In the genomic region with DNA sequence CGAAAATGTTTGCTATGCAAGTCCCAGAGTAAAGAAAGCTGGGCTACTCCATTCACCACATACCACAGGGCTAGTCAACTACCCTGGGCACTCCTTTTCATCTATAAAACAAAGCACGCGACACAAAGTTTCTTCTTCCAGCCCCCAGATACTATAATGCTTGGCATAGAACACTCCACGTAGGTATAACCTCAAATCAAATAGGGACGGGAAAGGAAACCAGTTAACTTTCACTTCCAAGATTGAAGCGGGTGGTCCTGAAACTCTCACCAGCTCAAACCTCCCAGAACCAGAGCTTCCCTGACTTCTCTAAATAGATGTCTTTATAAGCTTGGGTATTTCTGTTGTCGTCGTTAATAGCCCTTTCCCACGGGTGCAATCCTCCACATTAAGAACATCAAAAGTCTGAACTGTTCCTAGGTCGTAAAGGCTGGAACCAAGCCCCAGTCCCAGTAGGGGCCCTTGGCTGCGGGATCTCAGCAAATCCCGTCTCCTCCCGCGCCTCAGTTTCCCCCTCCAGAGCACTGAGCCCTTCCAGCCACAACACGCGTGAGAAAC, we compare ENCODE assay signal across 7 cellular contexts. TPM values are rescaled to one million over a fixed set of nuclear protein-coding genes. Genes with fewer than 3 reads are reported as not detected.
DNase-seq lines count a peak whose midpoint lies in the region; ATAC-seq, FAIRE-seq and TF ChIP-seq lines count a peak whose summit lies in the region.

No MANE protein-coding gene starts in this region.

- peak overlapping the region; percentile 84 for H3K4me2 ChIP-seq in HepG2 (ENCODE audit: low read depth, low read length)

- no peak for TF ChIP-seq RAD21 in HepG2 (CRISPR knock-in tag; IDR thresholded peaks at IDR 0.05)

- no peak for TF ChIP-seq CTCF in GM12864 (IDR thresholded peaks at IDR 0.05; ENCODE audit: low read depth, low read length, missing control alignments)
- no peak for TF ChIP-seq CTCF in HepG2 (CRISPR knock-in tag; IDR thresholded peaks at IDR 0.05)

- POLR2A ChIA-PET in HepG2 (lab: Yijun Ruan, JAX): interaction anchor here (1.0 to 2.0 kb wide), 11 partner anchors 8 to 54 kb away, joined by 3 to 29 read pairs (median 4); partner anchors contain the start of gene GOLGA5

- peak overlapping the region; percentile 71 for H2AFZ ChIP-seq in HepG2 (ENCODE audit: low read length)

- H3K27ac ChIP-seq in HUES6 (ENCODE audit: low read depth, low read length) (peak overlapping the region; percentile 17; the same call in 1 of the 2 replicates), caudate nucleus (ENCODE audit: low read depth, low read length) (peak overlapping the region; percentile 73), HepG2 (ENCODE audit: extremely low read length, insufficient read depth, low read length) (peak overlapping the region; percentile 50), temporal lobe (ENCODE audit: low read depth, low read length) (peak overlapping the region; percentile 52)

- WGBS in HepG2 (ENCODE audit: low lambda C conversion rate): under 1% methylated on average over 13 of the region's 16 CpGs

- TF ChIP-seq EP300 in HepG2 (IDR thresholded peaks at IDR 0.05; ENCODE audit: low read depth in 2 of 2, low read length in 2 of 2) (no peak), HepG2 (CRISPR knock-in tag; IDR thresholded peaks at IDR 0.05; ENCODE audit: borderline replicate concordance) (no peak)

- peak overlapping the region; percentile 75 for H3K9ac ChIP-seq in HUES6 (ENCODE audit: low read length)
- H3K9ac ChIP-seq in HepG2 (ENCODE audit: insufficient read depth, low read depth, low read length): peak overlapping the region; percentile 81

- TF ChIP-seq POLR2A in HepG2 (IDR thresholded peaks at IDR 0.05; ENCODE audit: insufficient read depth in 1 of 2, low read depth in 2 of 2, low read length in 2 of 2): no peak

- no peaks in the 10 kb centered on the region; the same call in 1 of the 2 replicates for H4K20me1 ChIP-seq in HepG2 (ENCODE audit: insufficient read depth, low read length)

- in situ Hi-C loops in HepG2 (cut with HindIII; ENCODE audit: extremely low pct_ligation_motif_present, low pct_unique_long_range_greater_than_20kb): no loop called here

- peaks cover 3% of the 10 kb centered on the region; the same call in 1 of the 2 replicates for H3K9me3 ChIP-seq in HUES6 (ENCODE audit: control insufficient read depth, insufficient read depth, low read depth, low read length)
- no peaks in the 10 kb centered on the region for H3K9me3 ChIP-seq in HepG2 (ENCODE audit: low read length)

- CTCF ChIA-PET in HepG2 (lab: Yijun Ruan, JAX; ENCODE audit: low intra/inter-chr PET ratio, low total read pairs): no interaction called here

- H3K36me3 ChIP-seq in HUES6 (ENCODE audit: control insufficient read depth, insufficient read depth, low read length): no peaks in the 10 kb centered on the region
- no peaks in the 10 kb centered on the region for H3K36me3 ChIP-seq in HepG2 (replicated peaks in 1 of 2; ENCODE audit: control insufficient read depth in 1 of 2, insufficient read depth in 2 of 2, low read length in 2 of 2)

- DNase-seq in GM12864 (ENCODE audit: low read depth): no peak
- DNase-seq in caudate nucleus (lab: John Stamatoyannopoulos, UW): peak in 2 of 61 donors; percentile 38 to 41
- peak; percentile 14 for DNase-seq in HepG2 (ENCODE audit: low spot score)
- no peak for DNase-seq in NCI-H2029 (lab: John Stamatoyannopoulos, UW)
- no peak for DNase-seq in NCI-H128 (lab: John Stamatoyannopoulos, UW; ENCODE audit: unreplicated experiment)

- FAIRE-seq in HepG2 (lab: Jason Lieb, UNC): no peak

- peak; percentile 33 for ATAC-seq in HepG2

- H3K4me1 ChIP-seq in HUES6 (ENCODE audit: control insufficient read depth, insufficient read depth, low read length): no peaks in the 10 kb centered on the region
- peaks cover 45% of the 10 kb centered on the region for H3K4me1 ChIP-seq in HepG2 (ENCODE audit: insufficient read depth, low read length)

- intact Hi-C loops in HepG2 (cut with micrococcal nuclease; ENCODE audit: unreplicated experiment): loop anchor here (1.0 to 5.0 kb wide), 2 partner anchors 23 to 35 kb away; no protein-coding TSS in a partner anchor

- H3K4me3 ChIP-seq in GM12864 (ENCODE audit: low read depth, low read length) (peak overlapping the region; percentile 65), HUES6 (ENCODE audit: low read depth, low read length) (peak overlapping the region; percentile 89), HepG2 (replicated peaks in 1 of 3; ENCODE audit: insufficient read depth in 1 of 3, low read depth in 2 of 3, low read length in 3 of 3) (peak overlapping the region; percentile 80 to 89 (median 87))

- 0 out of 2 replicates have a peak, but pooled peaks cover 4% of the 10 kb centered on the region for H3K27me3 ChIP-seq in HUES6 (ENCODE audit: control insufficient read depth, insufficient read depth, low read length)
- H3K27me3 ChIP-seq in HepG2 (ENCODE audit: control insufficient read depth in 1 of 2, insufficient read depth in 2 of 2, low read length in 2 of 2): no peaks in the 10 kb centered on the region; a peak in 1 of 5 replicates

- H3K79me2 ChIP-seq in HepG2 (ENCODE audit: insufficient read depth, low read length): peaks cover 9% of the 10 kb centered on the region

- TSS peak; percentile 77 for BruUV-seq in HepG2 (replicated peaks; lab: Mats Ljungman, UMichigan)

TF ChIP-seq in HepG2, 621 proteins besides CTCF, POLR2A, EP300 and RAD21 (continues in another document):
- no peak for TF ChIP-seq BHLHE40 (IDR thresholded peaks at IDR 0.05; ENCODE audit: low read length)
- TF ChIP-seq EZH2 (conservative IDR thresholded peaks at IDR 0.05; ENCODE audit: low read depth, low read length): no peak
- no peak for TF ChIP-seq GTF3A (CRISPR knock-in tag; conservative IDR thresholded peaks at IDR 0.05)
- TF ChIP-seq DNMT3B (CRISPR knock-in tag; conservative IDR thresholded peaks at IDR 0.05): no peak
- TF ChIP-seq WIZ (CRISPR knock-in tag; IDR thresholded peaks at IDR 0.05): no peak
- TF ChIP-seq ZNF678 (CRISPR knock-in tag; IDR thresholded peaks at IDR 0.05): no peak

RNA-seq across cellular contexts. Expression of gene LGMN, which starts 0.6 kb away (rescaled TPM):
- total RNA-seq in HepG2 (2016; rRNA removed; fragmentation: Illumina TruSeq; extraction: Trizol) (10.4 and 28.9 TPM in 2 replicates), temporal lobe (26.1 TPM)
- total RNA-seq in HepG2 (2016; cell fraction: cytosol; rRNA removed; fragmentation: Illumina TruSeq; extraction: Trizol; ENCODE audit: low read depth): 3.0 and 5.2 TPM in 2 replicates
- 10.1 and 29.2 TPM in 2 replicates for total RNA-seq in HepG2 (2016; cell fraction: insoluble cytoplasmic fraction; rRNA removed; fragmentation: Illumina TruSeq; extraction: Trizol)
- 6.4 and 6.6 TPM in 2 replicates for total RNA-seq in HepG2 (2016; cell fraction: membrane; rRNA removed; fragmentation: Illumina TruSeq; extraction: Trizol)
- 26.8 and 34.0 TPM in 2 replicates for total RNA-seq in HepG2 (2016; cell fraction: nucleus; rRNA removed; fragmentation: Illumina TruSeq; extraction: Trizol)
- 76.4 and 83.6 TPM in 2 replicates for polyA plus RNA-seq in HepG2 (2011; rRNA removed)
- polyA plus RNA-seq in HepG2 (2011; cell fraction: cytosol; rRNA removed): 76.0 and 85.2 TPM in 2 replicates
- 50.5 and 61.9 TPM in 2 replicates for polyA plus RNA-seq in HepG2 (2011; cell fraction: nucleus; rRNA removed)
- 45.0 and 57.9 TPM in 2 replicates for polyA plus RNA-seq in HepG2 (2012)
- polyA plus RNA-seq in HepG2 (2016; cell fraction: cytosol; fragmentation: Illumina TruSeq; extraction: Trizol; ENCODE audit: low read depth): 3.5 and 4.0 TPM in 2 replicates
- 12.3 and 12.9 TPM in 2 replicates for polyA plus RNA-seq in HepG2 (2016; cell fraction: insoluble cytoplasmic fraction; fragmentation: Illumina TruSeq; extraction: Trizol; ENCODE audit: low read depth)
- 4.3 and 4.4 TPM in 2 replicates for polyA plus RNA-seq in HepG2 (2016; cell fraction: membrane; fragmentation: Illumina TruSeq; extraction: Trizol; ENCODE audit: low read depth)
- 46.4 and 49.9 TPM in 2 replicates for polyA plus RNA-seq in HepG2 (2016; cell fraction: nucleus; fragmentation: Illumina TruSeq; extraction: Trizol; ENCODE audit: insufficient read depth, low read depth)
- polyA minus RNA-seq in HepG2 (2011; rRNA and poly(A)+ RNA removed; ENCODE audit: low replicate concordance): 30.5 and 33.0 TPM in 2 replicates
- 17.5 and 19.4 TPM in 2 replicates for polyA minus RNA-seq in HepG2 (2011; cell fraction: cytosol; rRNA and poly(A)+ RNA removed)
- polyA minus RNA-seq in HepG2 (2011; cell fraction: nucleus; rRNA and poly(A)+ RNA removed): 14.9 and 23.0 TPM in 2 replicates

RNA-seq across cellular contexts. Expression of gene GOLGA5, which starts 46.3 kb away (rescaled TPM):
- total RNA-seq in HepG2 (2016; rRNA removed; fragmentation: Illumina TruSeq; extraction: Trizol) (40.0 and 54.6 TPM in 2 replicates), temporal lobe (23.1 TPM)
- total RNA-seq in HepG2 (2016; cell fraction: cytosol; rRNA removed; fragmentation: Illumina TruSeq; extraction: Trizol; ENCODE audit: low read depth): 18.6 and 23.9 TPM in 2 replicates
- 38.1 and 54.7 TPM in 2 replicates for total RNA-seq in HepG2 (2016; cell fraction: insoluble cytoplasmic fraction; rRNA removed; fragmentation: Illumina TruSeq; extraction: Trizol)
- 41.5 and 47.7 TPM in 2 replicates for total RNA-seq in HepG2 (2016; cell fraction: membrane; rRNA removed; fragmentation: Illumina TruSeq; extraction: Trizol)
- total RNA-seq in HepG2 (2016; cell fraction: nucleus; rRNA removed; fragmentation: Illumina TruSeq; extraction: Trizol): 21.9 and 23.1 TPM in 2 replicates
- polyA plus RNA-seq in HepG2 (2011; rRNA removed): 25.7 and 31.0 TPM in 2 replicates
- 16.9 and 24.2 TPM in 2 replicates for polyA plus RNA-seq in HepG2 (2011; cell fraction: cytosol; rRNA removed)
- 9.2 and 10.4 TPM in 2 replicates for polyA plus RNA-seq in HepG2 (2011; cell fraction: nucleus; rRNA removed)
- 27.9 and 42.1 TPM in 2 replicates for polyA plus RNA-seq in HepG2 (2012)
- polyA plus RNA-seq in HepG2 (2016; cell fraction: cytosol; fragmentation: Illumina TruSeq; extraction: Trizol; ENCODE audit: low read depth): 13.0 and 14.4 TPM in 2 replicates
- 51.6 and 52.3 TPM in 2 replicates for polyA plus RNA-seq in HepG2 (2016; cell fraction: insoluble cytoplasmic fraction; fragmentation: Illumina TruSeq; extraction: Trizol; ENCODE audit: low read depth)
- polyA plus RNA-seq in HepG2 (2016; cell fraction: membrane; fragmentation: Illumina TruSeq; extraction: Trizol; ENCODE audit: low read depth): 30.5 and 32.1 TPM in 2 replicates
- 28.4 and 29.6 TPM in 2 replicates for polyA plus RNA-seq in HepG2 (2016; cell fraction: nucleus; fragmentation: Illumina TruSeq; extraction: Trizol; ENCODE audit: insufficient read depth, low read depth)
- 9.6 and 9.8 TPM in 2 replicates for polyA minus RNA-seq in HepG2 (2011; rRNA and poly(A)+ RNA removed; ENCODE audit: low replicate concordance)
- polyA minus RNA-seq in HepG2 (2011; cell fraction: cytosol; rRNA and poly(A)+ RNA removed): 19.8 and 26.8 TPM in 2 replicates
- 27.6 and 40.0 TPM in 2 replicates for polyA minus RNA-seq in HepG2 (2011; cell fraction: nucleus; rRNA and poly(A)+ RNA removed)

Comparison
In these comparisons a context has a peak if more than half of its experiments do, and no peak if none do; other contexts are left out.
1. H3K27ac ChIP-seq: peak in every context shown above with its lines; median percentile 73 in caudate nucleus; 52 in temporal lobe; 50 in HepG2; 17 in HUES6.